Comparison of ENCODE assay signal across 10 cellular contexts in the genomic region with DNA sequence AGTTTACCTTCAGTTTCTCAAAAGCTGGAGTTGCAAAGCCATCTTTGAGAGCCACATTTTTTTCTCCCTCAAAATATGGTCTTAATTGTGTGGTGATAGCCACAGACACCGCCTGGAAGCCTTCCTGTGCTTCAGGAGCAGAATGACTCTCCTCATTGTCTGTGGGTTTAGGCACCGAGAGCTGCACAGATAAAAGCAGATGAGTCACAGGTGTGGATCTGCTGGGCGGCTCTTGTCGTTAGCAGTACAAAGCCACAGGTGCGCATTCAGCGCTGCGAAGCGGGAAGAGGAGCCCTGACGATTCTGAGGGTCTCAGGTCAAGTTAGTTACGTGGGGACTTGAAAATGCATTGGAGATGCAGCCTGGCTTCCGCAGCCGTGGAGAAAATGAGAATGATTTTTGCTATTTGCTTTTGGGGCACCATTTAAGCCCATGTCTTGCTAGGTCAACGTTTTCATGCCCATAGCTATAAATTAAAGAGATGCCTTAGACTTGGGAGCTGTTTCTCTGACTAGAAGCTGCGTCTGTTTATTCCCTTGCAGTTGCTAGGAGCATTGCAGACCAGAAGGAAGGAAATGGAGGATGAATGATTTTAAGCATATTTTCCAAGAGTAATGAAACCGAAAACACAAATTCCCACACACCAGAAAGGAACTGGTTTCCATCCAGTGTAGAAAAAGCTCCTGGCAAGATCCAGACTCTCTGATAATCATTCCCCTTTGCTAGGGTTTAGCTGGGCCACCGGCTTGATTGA. TPM values are rescaled to one million over a fixed set of nuclear protein-coding genes. Genes with fewer than 3 reads are reported as not detected.
DNase-seq lines count a peak whose midpoint lies in the region; ATAC-seq and TF ChIP-seq lines count a peak whose summit lies in the region.
"Had no signal": no experiment of that assay in that cellular context is flagged by ENCODE, and none has a peak within 500 bp of the region (broad histone marks: within the 10 kb centered on the region; RNA-seq: fewer than 3 reads in every experiment).

No MANE protein-coding gene starts in this region.

- CTCF ChIA-PET in activated CD8-positive, alpha-beta memory T cell treated with anti-CD3 and anti-CD28 coated beads, Interleukin-2, amount 10 ng/mL, durations not matched to agents 7 days and 5 days (lab: Charles Lee), result no interaction called here

- H3K9me3 Mint-ChIP-seq in activated CD8-positive, alpha-beta memory T cell treated with anti-CD3 and anti-CD28 coated beads, Interleukin-2, amount 10 ng/mL, durations not matched to agents 7 days and 5 days (ENCODE audit: low read depth), result no peaks in the 10 kb centered on the region

- peaks cover 9% of the 10 kb centered on the region for H3K4me1 Mint-ChIP-seq in activated CD8-positive, alpha-beta memory T cell treated with anti-CD3 and anti-CD28 coated beads, Interleukin-2, amount 10 ng/mL, durations not matched to agents 7 days and 5 days

- H3K27me3 Mint-ChIP-seq in activated CD8-positive, alpha-beta memory T cell treated with anti-CD3 and anti-CD28 coated beads, Interleukin-2, amount 10 ng/mL, durations not matched to agents 7 days and 5 days, result peaks cover 33% of the 10 kb centered on the region

- H3K4me3 Mint-ChIP-seq in activated CD8-positive, alpha-beta memory T cell treated with anti-CD3 and anti-CD28 coated beads, Interleukin-2, amount 10 ng/mL, durations not matched to agents 7 days and 5 days, result no peak overlapping the region

- no peak for TF ChIP-seq POLR2A in GM18505 (IDR thresholded peaks at IDR 0.05; ENCODE audit: borderline replicate concordance, extremely low read depth, insufficient read depth, insufficient read length)

- peak; percentile 39 for ATAC-seq in activated CD8-positive, alpha-beta memory T cell treated with anti-CD3 and anti-CD28 coated beads, Interleukin-2, amount 10 ng/mL, durations not matched to agents 7 days and 5 days
- ATAC-seq in GM18505 (IDR thresholded peaks at IDR 0.05; ENCODE audit: unreplicated experiment), result no peak
- ATAC-seq in GM19324 (IDR thresholded peaks at IDR 0.05; ENCODE audit: low FRiP score, unreplicated experiment), result no peak
- ATAC-seq: right lobe of liver had no signal

- H3K27ac Mint-ChIP-seq in activated CD8-positive, alpha-beta memory T cell treated with anti-CD3 and anti-CD28 coated beads, Interleukin-2, amount 10 ng/mL, durations not matched to agents 7 days and 5 days, result no peak overlapping the region

- H3K36me3 Mint-ChIP-seq in activated CD8-positive, alpha-beta memory T cell treated with anti-CD3 and anti-CD28 coated beads, Interleukin-2, amount 10 ng/mL, durations not matched to agents 7 days and 5 days, result no peaks in the 10 kb centered on the region

- DNase-seq in M059J (ENCODE audit: low read depth) (peak; percentile 43), iPS DF 19.7 (ENCODE audit: low read depth, low spot score) (peak; percentile 56), NCI-H2029 (lab: John Stamatoyannopoulos, UW) (no peak), NCI-H524 treated with DMSO at 0.1 percent for 48 hours (lab: John Stamatoyannopoulos, UW) (no peak)
- DNase-seq in activated CD8-positive, alpha-beta memory T cell treated with anti-CD3 and anti-CD28 coated beads, Interleukin-2, amount 10 ng/mL, durations not matched to agents 7 days and 5 days, result peak; percentile 44
- DNase-seq in stimulated activated CD4-positive, alpha-beta T cell treated with anti-CD3 and anti-CD28 coated beads, Interleukin-4, amount 100 ng/mL, for 48 hours (ENCODE audit: low read depth in 2 of 2), result peak; percentile 13 to 33
- DNase-seq: EL had no signal

RNA-seq across cellular contexts. Expression of gene KLHL29, which starts 51.5 kb away (rescaled TPM):
- total RNA-seq in M059J (2014; rRNA removed; shearing (Covaris generic)), result 0.67 and 0.71 TPM in 2 replicates
- under 1 TPM; 0.09 to 0.12 TPM for total RNA-seq in activated CD8-positive, alpha-beta memory T cell treated with anti-CD3 and anti-CD28 coated beads, Interleukin-2, amount 10 ng/mL, durations not matched to agents 7 days and 5 days

Comparison
In these comparisons a context has a peak if more than half of its experiments do, and no peak if none do; other contexts are left out.
1. DNase-seq: peak in M059J (single experiment), activated CD8-positive, alpha-beta memory T cell treated with anti-CD3 and anti-CD28 coated beads, Interleukin-2, amount 10 ng/mL, durations not matched to agents 7 days and 5 days (single experiment), iPS DF 19.7 (single experiment) and stimulated activated CD4-positive, alpha-beta T cell treated with anti-CD3 and anti-CD28 coated beads, Interleukin-4, amount 100 ng/mL, for 48 hours (2 of 2); none in NCI-H2029 (single experiment) and NCI-H524 treated with DMSO at 0.1 percent for 48 hours (single experiment).